8 cellular contexts compared by ENCODE assay signal in the genomic region with DNA sequence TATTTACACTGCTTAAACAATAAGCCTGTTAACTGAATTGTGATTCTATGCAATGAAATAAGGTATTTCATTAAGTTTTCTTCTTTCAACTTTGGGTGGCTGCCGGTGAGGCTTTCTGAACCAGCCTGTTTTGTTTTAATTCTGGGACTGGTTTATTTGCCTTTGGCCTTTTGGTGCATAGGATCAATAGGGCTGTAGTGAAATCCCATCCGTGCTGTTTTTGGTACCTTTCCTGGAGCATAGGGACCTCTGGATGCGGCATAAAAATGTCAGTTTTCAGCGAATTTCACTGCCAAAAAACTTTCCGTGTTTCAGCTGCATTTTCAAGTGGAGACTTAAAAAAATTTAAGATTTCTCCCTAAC. TPM values are rescaled to one million over a fixed set of nuclear protein-coding genes. Genes with fewer than 3 reads are reported as not detected.
DNase-seq lines count a peak whose midpoint lies in the region; FAIRE-seq and TF ChIP-seq lines count a peak whose summit lies in the region.

No MANE protein-coding gene starts in this region.

- intact Hi-C loops in esophagus squamous epithelium (cut with DNase I): no loop called here
- intact Hi-C loops in prostate gland (cut with DNase I): no loop called here

- H3K9me3 ChIP-seq in Peyer's patch (no peaks in the 10 kb centered on the region), esophagus squamous epithelium (no peaks in the 10 kb centered on the region), prostate gland (no peaks in the 10 kb centered on the region)

- H3K36me3 ChIP-seq in GM06990 (ENCODE audit: control insufficient read depth, insufficient read depth, low read length) (no peaks in the 10 kb centered on the region), Peyer's patch (no peaks in the 10 kb centered on the region), esophagus squamous epithelium (no peaks in the 10 kb centered on the region), prostate gland (no peaks in the 10 kb centered on the region)

- 7 to 12% methylated on average over 5 of the region's 5 CpGs for WGBS in esophagus squamous epithelium, 2 donors
- 4% methylated on average over 5 of the region's 5 CpGs for WGBS in prostate gland

- no peak for DNase-seq in GM06990 (ENCODE audit: extremely low read depth, insufficient read length)
- DNase-seq in Peyer's patch: no peak
- no peak for DNase-seq in esophagus squamous epithelium (lab: John Stamatoyannopoulos, UW)
- no peak for DNase-seq in prostate gland (ENCODE audit: low spot score)
- no peak for DNase-seq in GM10266 (ENCODE audit: extremely low spot score)
- DNase-seq in stimulated activated CD4-positive, alpha-beta T cell treated with anti-CD3 and anti-CD28 coated beads, Interleukin-12 subunit alpha, Interleukin-12 subunit beta, amount 100 ng/mL, for 4 hours: no peak
- DNase-seq in inferior parietal cortex (ENCODE audit: extremely low spot score): no peak
- DNase-seq in HTR-8/SVneo (ENCODE audit: insufficient read length, low spot score): no peak

- H3K4me3 ChIP-seq in GM06990 (replicated peaks; ENCODE audit: low read depth, low read length) (peak overlapping the region; percentile 87), Peyer's patch (peak overlapping the region; percentile 45 to 83 (median 70)), esophagus squamous epithelium (peak overlapping the region; percentile 67 to 79 (median 71)), prostate gland (peak overlapping the region; percentile 49 to 60)

- H3K27ac ChIP-seq in Peyer's patch (peak overlapping the region in 3 of 4 donors; percentile 44 to 90 (median 81)), esophagus squamous epithelium (peak overlapping the region; percentile 65 to 76 (median 72)), prostate gland (peak overlapping the region; percentile 60 to 79)

- H3K27me3 ChIP-seq in GM06990 (replicated peaks; ENCODE audit: control insufficient read depth, insufficient read depth, low read length): no peaks in the 10 kb centered on the region
- H3K27me3 ChIP-seq in Peyer's patch: no peaks in the 10 kb centered on the region
- H3K27me3 ChIP-seq in esophagus squamous epithelium: no peaks in the 10 kb centered on the region
- H3K27me3 ChIP-seq in prostate gland (replicated peaks; ENCODE audit: insufficient read depth): no peaks in the 10 kb centered on the region

- H3K4me1 ChIP-seq in Peyer's patch: no peaks in the 10 kb centered on the region
- H3K4me1 ChIP-seq in esophagus squamous epithelium: peaks cover 3 to 26% (median 7%) of the 10 kb centered on the region in 3 donors
- no peaks in the 10 kb centered on the region for H3K4me1 ChIP-seq in prostate gland (replicated peaks)

- FAIRE-seq in HTR-8/SVneo (lab: Jason Lieb, UNC): no peak

- TF ChIP-seq CTCF in GM06990 (IDR thresholded peaks at IDR 0.05; ENCODE audit: insufficient read depth, low read length, poor library complexity, severe bottlenecking) (no peak), Peyer's patch (IDR thresholded peaks at IDR 0.05) (no peak), esophagus squamous epithelium (IDR thresholded peaks at IDR 0.05) (no peak), prostate gland (IDR thresholded peaks at IDR 0.05) (no peak), GM10266 (IDR thresholded peaks at IDR 0.05; ENCODE audit: control insufficient read depth, insufficient read depth, low read depth, missing control alignments) (no peak)

- TF ChIP-seq POLR2A in Peyer's patch (IDR thresholded peaks at IDR 0.05) (no peak), esophagus squamous epithelium (IDR thresholded peaks at IDR 0.05) (no peak), prostate gland (IDR thresholded peaks at IDR 0.05) (no peak)

RNA-seq across cellular contexts. Expression of a gene that starts 0.5 kb away (rescaled TPM):
- total RNA-seq in Peyer's patch: 100 to 1,000 TPM in 3 of 4 donors, 10 to 100 TPM in 1; 48.7 to 661 (median 328) TPM
- 10 to 100 TPM; 13.5 to 27.8 (median 19.3) TPM for total RNA-seq in esophagus squamous epithelium
- total RNA-seq in prostate gland: 1 to 10 TPM; 6.4 to 7.0 TPM

RNA-seq across cellular contexts. Expression of a gene that starts 18.2 kb away (rescaled TPM):
- total RNA-seq in Peyer's patch (10 to 100 TPM; 21.0 to 53.6 (median 23.9) TPM), esophagus squamous epithelium (10 to 100 TPM; 18.3 to 28.4 (median 19.9) TPM), prostate gland (10 to 100 TPM; 35.6 to 36.1 TPM)
